32 cellular contexts compared by ENCODE assay signal in genomic region chr10:129917936-129918335, GRCh38. TPM values are rescaled to one million over a fixed set of nuclear protein-coding genes. Genes with fewer than 3 reads are reported as not detected.
"Had no signal": no experiment of that assay in that cellular context is flagged by ENCODE, and none has a peak within 500 bp of the region (broad histone marks: within the 10 kb centered on the region; RNA-seq: fewer than 3 reads in every experiment).

No MANE protein-coding gene starts in this region.

- H3K27ac ChIP-seq: heart right ventricle, hepatocyte, left lung, neutrophil, parathyroid adenoma, tibial nerve, vagina had no signal

- H3K9me3 Mint-ChIP-seq: mesothelial cell of epicardium; naive B cell; nephron; neural crest cell; stimulated activated memory B cell treated with anti-CD40 and anti-IgM and Interleukin-4, amounts not matched to agents 10 μg/mL and 1 μg/mL and 100 μg/mL, for 72 hours; stimulated activated naive CD8-positive, alpha-beta T cell treated with anti-CD3 and anti-CD28 coated beads, Interleukin-15, amount 100 ng/mL, for 72 hours; type B pancreatic cell had no signal

- H3K9me3 ChIP-seq: heart right ventricle, left lung, neutrophil, tibial nerve, vagina had no signal

- H3K36me3 Mint-ChIP-seq: mesothelial cell of epicardium; naive B cell; stimulated activated memory B cell treated with anti-CD40 and anti-IgM and Interleukin-4, amounts not matched to agents 10 μg/mL and 1 μg/mL and 100 μg/mL, for 72 hours; type B pancreatic cell had no signal

- H3K4me1 ChIP-seq: left lung, parathyroid adenoma, vagina had no signal

- ATAC-seq: heart right ventricle; left colon; left lung; right cardiac atrium; sciatic nerve; stimulated activated memory B cell treated with anti-CD40 and anti-IgM and Interleukin-4, amounts not matched to agents 10 μg/mL and 1 μg/mL and 100 μg/mL, for 72 hours; stimulated activated naive CD8-positive, alpha-beta T cell treated with anti-CD3 and anti-CD28 coated beads, Interleukin-15, amount 100 ng/mL, for 72 hours had no signal

- H3K27me3 Mint-ChIP-seq: naive B cell; stimulated activated memory B cell treated with anti-CD40 and anti-IgM and Interleukin-4, amounts not matched to agents 10 μg/mL and 1 μg/mL and 100 μg/mL, for 72 hours; stimulated activated naive CD8-positive, alpha-beta T cell treated with anti-CD3 and anti-CD28 coated beads, Interleukin-15, amount 100 ng/mL, for 72 hours had no signal

- DNase-seq: heart right ventricle; kidney glomerular epithelial cell; left colon; mesendoderm; naive B cell; occipital lobe; retina; right cardiac atrium; small intestine; stimulated activated CD4-positive, alpha-beta T cell treated with anti-CD3 and anti-CD28 coated beads, Interleukin-1b, Interleukin-23, amount 100 ng/mL, for 48 hours; stimulated activated CD4-positive, alpha-beta T cell treated with anti-CD3 and anti-CD28 coated beads, Interleukin-2, amount 100 ng/mL, for 48 hours; stimulated activated CD4-positive, alpha-beta T cell treated with anti-CD3 and anti-CD28 coated beads, Interleukin-4, amount 100 ng/mL, for 4 hours; stimulated activated CD8-positive, alpha-beta memory T cell treated with anti-CD3 and anti-CD28 coated beads, Interleukin-4, amount 100 ng/mL, for 48 hours; stimulated activated naive CD4-positive, alpha-beta T cell treated with Interleukin-2 at 50 U/mL for 16 hours; stimulated activated naive CD8-positive, alpha-beta T cell treated with anti-CD3 and anti-CD28 coated beads, Interleukin-15, amount 100 ng/mL, for 72 hours; substantia nigra had no signal

- H3K27me3 ChIP-seq: heart right ventricle, hepatocyte, neutrophil, tibial nerve, vagina had no signal

- H3K4me2 ChIP-seq: hepatocyte had no signal

- H3K27ac Mint-ChIP-seq: mesothelial cell of epicardium; naive B cell; nephron; progenitor cell of endocrine pancreas; stimulated activated memory B cell treated with anti-CD40 and anti-IgM and Interleukin-4, amounts not matched to agents 10 μg/mL and 1 μg/mL and 100 μg/mL, for 72 hours; stimulated activated naive CD8-positive, alpha-beta T cell treated with anti-CD3 and anti-CD28 coated beads, Interleukin-15, amount 100 ng/mL, for 72 hours; type B pancreatic cell had no signal

- H3K4me1 Mint-ChIP-seq: naive B cell; stimulated activated memory B cell treated with anti-CD40 and anti-IgM and Interleukin-4, amounts not matched to agents 10 μg/mL and 1 μg/mL and 100 μg/mL, for 72 hours; stimulated activated naive CD8-positive, alpha-beta T cell treated with anti-CD3 and anti-CD28 coated beads, Interleukin-15, amount 100 ng/mL, for 72 hours had no signal

- H3K4me3 ChIP-seq: heart right ventricle, hepatocyte, left lung, lung, tibial nerve, vagina had no signal

- H2AFZ ChIP-seq: hepatocyte, parathyroid adenoma had no signal

- H3K9ac ChIP-seq: parathyroid adenoma had no signal

- H3K4me3 Mint-ChIP-seq: mesothelial cell of epicardium; nephron; neural crest cell; stimulated activated memory B cell treated with anti-CD40 and anti-IgM and Interleukin-4, amounts not matched to agents 10 μg/mL and 1 μg/mL and 100 μg/mL, for 72 hours; stimulated activated naive CD8-positive, alpha-beta T cell treated with anti-CD3 and anti-CD28 coated beads, Interleukin-15, amount 100 ng/mL, for 72 hours; type B pancreatic cell had no signal

- H3K36me3 ChIP-seq: left lung, neutrophil, tibial nerve, vagina had no signal

RNA-seq across cellular contexts. Expression of gene EBF3, which starts 46.1 kb away (rescaled TPM):
- total RNA-seq: mononuclear cell had no signal
- polyA plus RNA-seq: keratinocyte had no signal
